ENCODE assay signal across 10 cellular contexts in genomic region chr3:105829229-105829628, GRCh38. TPM values are rescaled to one million over a fixed set of nuclear protein-coding genes. Genes with fewer than 3 reads are reported as not detected.
DNase-seq lines count a peak whose midpoint lies in the region; ATAC-seq and TF ChIP-seq lines count a peak whose summit lies in the region.
"Had no signal": no experiment of that assay in that cellular context is flagged by ENCODE, and none has a peak within 500 bp of the region (broad histone marks: within the 10 kb centered on the region; RNA-seq: fewer than 3 reads in every experiment).

No MANE protein-coding gene starts in this region.

- no peaks in the 10 kb centered on the region for H3K27me3 Mint-ChIP-seq in CD8-positive, alpha-beta T cell (ENCODE audit: low read depth)
- no peaks in the 10 kb centered on the region for H3K27me3 Mint-ChIP-seq in activated naive CD4-positive, alpha-beta T cell treated with anti-CD3 and anti-CD28 coated beads, Interleukin-2, amount 10 ng/mL, durations not matched to agents 7 days and 5 days

- no peaks in the 10 kb centered on the region for H3K9me3 Mint-ChIP-seq in CD8-positive, alpha-beta T cell
- peaks cover 4% of the 10 kb centered on the region for H3K9me3 Mint-ChIP-seq in activated naive CD4-positive, alpha-beta T cell treated with anti-CD3 and anti-CD28 coated beads, Interleukin-2, amount 10 ng/mL, durations not matched to agents 7 days and 5 days
- H3K9me3 Mint-ChIP-seq: nephron had no signal

- DNase-seq in CD8-positive, alpha-beta T cell: peak in 2 of 7 experiments; percentile 21 to 44
- DNase-seq in NCI-H69 (lab: John Stamatoyannopoulos, UW) (peak; percentile 2), mucosa of descending colon (peak in 1 of 3 donors; percentile 36), dedifferentiated amniotic fluid mesenchymal stem cell (ENCODE audit: extremely low spot score) (no peak), superior temporal gyrus (ENCODE audit: extremely low spot score) (no peak), A673 (ENCODE audit: low spot score) (no peak), GM19240 (ENCODE audit: insufficient read length, low spot score) (no peak)
- DNase-seq in activated naive CD4-positive, alpha-beta T cell treated with anti-CD3 and anti-CD28 coated beads, Interleukin-2, amount 10 ng/mL, durations not matched to agents 7 days and 5 days: peak; percentile 24

- peak overlapping the region; percentile 64 for H3K27ac Mint-ChIP-seq in CD8-positive, alpha-beta T cell
- H3K27ac Mint-ChIP-seq in activated naive CD4-positive, alpha-beta T cell treated with anti-CD3 and anti-CD28 coated beads, Interleukin-2, amount 10 ng/mL, durations not matched to agents 7 days and 5 days: peak overlapping the region; percentile 64

- ATAC-seq in CD8-positive, alpha-beta T cell: no peak
- peak; percentile 52 for ATAC-seq in mucosa of descending colon

- TF ChIP-seq CTCF in CD8-positive, alpha-beta T cell (IDR thresholded peaks at IDR 0.05): no peak
- TF ChIP-seq CTCF in mucosa of descending colon (IDR thresholded peaks at IDR 0.05): no peak
- no peak for TF ChIP-seq CTCF in A673 (conservative IDR thresholded peaks at IDR 0.05; ENCODE audit: low read depth, low read length)

- H3K4me1 ChIP-seq in CD8-positive, alpha-beta T cell (ENCODE audit: insufficient read depth, low read length): peaks cover 59% of the 10 kb centered on the region
- H3K4me1 ChIP-seq in mucosa of descending colon (ENCODE audit: low read depth): peaks cover 16% of the 10 kb centered on the region
- peaks cover 4% of the 10 kb centered on the region for H3K4me1 ChIP-seq in A673 (ENCODE audit: insufficient read depth, low read length, poor library complexity, severe bottlenecking)

- H3K9me3 ChIP-seq in CD8-positive, alpha-beta T cell (ENCODE audit: low read length): no peaks in the 10 kb centered on the region
- H3K9me3 ChIP-seq in mucosa of descending colon (no peaks in the 10 kb centered on the region), A673 (ENCODE audit: low read depth, low read length, poor library complexity, severe bottlenecking) (no peaks in the 10 kb centered on the region)

- CTCF ChIA-PET in CD8-positive, alpha-beta T cell (lab: Charles Lee): interaction anchor here (0.6 kb wide), 1 partner anchor 388 kb away, joined by 3 read pairs; no protein-coding TSS in a partner anchor
- CTCF ChIA-PET in activated naive CD4-positive, alpha-beta T cell treated with anti-CD3 and anti-CD28 coated beads, Interleukin-2, amount 10 ng/mL, durations not matched to agents 7 days and 5 days (lab: Charles Lee): interaction anchor here (0.7 to 1.2 kb wide), 2 partner anchors 39 to 58 kb away, joined by 3 read pairs; partner anchors contain the start of gene CBLB
- CTCF ChIA-PET in A673 (lab: Charles Lee): no interaction called here

- H3K27ac ChIP-seq in CD8-positive, alpha-beta T cell (ENCODE audit: low read depth, low read length): no peak overlapping the region
- H3K27ac ChIP-seq in A673 (ENCODE audit: low read depth, low read length, poor library complexity, severe bottlenecking): no peak overlapping the region
- H3K27ac ChIP-seq: coronary artery had no signal

- no peaks in the 10 kb centered on the region for H3K36me3 ChIP-seq in CD8-positive, alpha-beta T cell (ENCODE audit: insufficient read depth, low read length)
- H3K36me3 ChIP-seq in mucosa of descending colon (ENCODE audit: low read depth): no peaks in the 10 kb centered on the region
- no peaks in the 10 kb centered on the region for H3K36me3 ChIP-seq in A673 (ENCODE audit: insufficient read depth, low read length, poor library complexity, severe bottlenecking)

- no TSS peak for BruUV-seq in A673 (replicated peaks; lab: Mats Ljungman, UMichigan)

- peaks cover 82% of the 10 kb centered on the region for H3K4me1 Mint-ChIP-seq in CD8-positive, alpha-beta T cell (ENCODE audit: low read depth)
- peaks cover 66% of the 10 kb centered on the region for H3K4me1 Mint-ChIP-seq in activated naive CD4-positive, alpha-beta T cell treated with anti-CD3 and anti-CD28 coated beads, Interleukin-2, amount 10 ng/mL, durations not matched to agents 7 days and 5 days

- POLR2A ChIA-PET in CD8-positive, alpha-beta T cell (lab: Charles Lee): interaction anchor here (0.7 to 1.0 kb wide), 2 partner anchors 39 to 462 kb away, joined by 6 read pairs; no protein-coding TSS in a partner anchor
- POLR2A ChIA-PET in A673 (lab: Charles Lee; ENCODE audit: low non-redundant PET): no interaction called here

- intact Hi-C loops in CD8-positive, alpha-beta T cell (cut with DNase I, micrococcal nuclease): no loop called here
- intact Hi-C loops in mucosa of descending colon (cut with DNase I, micrococcal nuclease) (no loop called here), A673 (cut with micrococcal nuclease; ENCODE audit: unreplicated experiment) (no loop called here)

- H3K4me3 ChIP-seq in CD8-positive, alpha-beta T cell (ENCODE audit: low read depth, low read length): no peak overlapping the region
- no peak overlapping the region for H3K4me3 ChIP-seq in mucosa of descending colon
- no peak overlapping the region for H3K4me3 ChIP-seq in A673 (ENCODE audit: low read depth, low read length, poor library complexity, severe bottlenecking)
- H3K4me3 ChIP-seq: coronary artery had no signal

- no peak overlapping the region for H3K4me3 Mint-ChIP-seq in CD8-positive, alpha-beta T cell
- no peak overlapping the region for H3K4me3 Mint-ChIP-seq in activated naive CD4-positive, alpha-beta T cell treated with anti-CD3 and anti-CD28 coated beads, Interleukin-2, amount 10 ng/mL, durations not matched to agents 7 days and 5 days
- H3K4me3 Mint-ChIP-seq: nephron had no signal

- peaks cover 50% of the 10 kb centered on the region for H3K36me3 Mint-ChIP-seq in CD8-positive, alpha-beta T cell
- H3K36me3 Mint-ChIP-seq in activated naive CD4-positive, alpha-beta T cell treated with anti-CD3 and anti-CD28 coated beads, Interleukin-2, amount 10 ng/mL, durations not matched to agents 7 days and 5 days: peaks cover 62% of the 10 kb centered on the region

- no peaks in the 10 kb centered on the region for H3K27me3 ChIP-seq in CD8-positive, alpha-beta T cell (ENCODE audit: insufficient read depth, low read length)
- no peaks in the 10 kb centered on the region for H3K27me3 ChIP-seq in A673 (replicated peaks; ENCODE audit: insufficient read depth, low read depth, low read length, poor library complexity)

RNA-seq across cellular contexts. Expression of gene CBLB, which starts 39.6 kb away (rescaled TPM):
- 100 to 1,000 TPM; 133 to 140 TPM for total RNA-seq in CD8-positive, alpha-beta T cell
- total RNA-seq in mucosa of descending colon (10 to 100 TPM; 41.7 to 52.2 (median 51.0) TPM), A673 (2021) (23.3 and 27.9 TPM in 2 replicates)

Comparison
In these comparisons a context has a peak if more than half of its experiments do, and no peak if none do; other contexts are left out.
1. DNase-seq: peak in NCI-H69 (single experiment) and activated naive CD4-positive, alpha-beta T cell treated with anti-CD3 and anti-CD28 coated beads, Interleukin-2, amount 10 ng/mL, durations not matched to agents 7 days and 5 days (single experiment); none in dedifferentiated amniotic fluid mesenchymal stem cell (single experiment), superior temporal gyrus (single experiment), A673 (single experiment) and GM19240 (single experiment).